In the genomic region with DNA sequence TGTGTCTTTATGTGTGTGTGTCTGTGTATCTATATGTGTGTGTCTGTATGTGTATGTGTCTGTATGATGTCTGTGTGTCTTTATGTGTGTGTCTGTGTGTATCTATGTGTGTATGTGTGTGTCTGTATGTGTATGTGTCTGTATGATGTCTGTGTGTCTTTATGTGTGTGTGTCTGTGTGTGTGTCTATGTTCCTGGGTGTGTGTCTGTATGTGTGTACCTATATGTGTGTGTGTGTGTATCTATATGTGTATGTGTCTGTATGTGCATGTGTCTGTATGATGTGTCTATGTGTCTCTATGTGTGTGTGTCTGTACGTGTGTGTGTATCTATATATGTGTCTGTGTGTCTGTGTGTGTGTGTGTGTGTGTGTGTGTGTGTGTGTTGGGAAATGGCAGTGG, we compare ENCODE assay signal across 1 cellular context.
TF ChIP-seq lines count a peak whose summit lies in the region.

No MANE protein-coding gene starts in this region.

TF ChIP-seq in HepG2, 621 proteins besides CTCF, POLR2A, EP300 and RAD21:
- no peak for TF ChIP-seq RXRB (CRISPR knock-in tag; IDR thresholded peaks at IDR 0.05; ENCODE audit: borderline replicate concordance)
- TF ChIP-seq, protein P1, sequence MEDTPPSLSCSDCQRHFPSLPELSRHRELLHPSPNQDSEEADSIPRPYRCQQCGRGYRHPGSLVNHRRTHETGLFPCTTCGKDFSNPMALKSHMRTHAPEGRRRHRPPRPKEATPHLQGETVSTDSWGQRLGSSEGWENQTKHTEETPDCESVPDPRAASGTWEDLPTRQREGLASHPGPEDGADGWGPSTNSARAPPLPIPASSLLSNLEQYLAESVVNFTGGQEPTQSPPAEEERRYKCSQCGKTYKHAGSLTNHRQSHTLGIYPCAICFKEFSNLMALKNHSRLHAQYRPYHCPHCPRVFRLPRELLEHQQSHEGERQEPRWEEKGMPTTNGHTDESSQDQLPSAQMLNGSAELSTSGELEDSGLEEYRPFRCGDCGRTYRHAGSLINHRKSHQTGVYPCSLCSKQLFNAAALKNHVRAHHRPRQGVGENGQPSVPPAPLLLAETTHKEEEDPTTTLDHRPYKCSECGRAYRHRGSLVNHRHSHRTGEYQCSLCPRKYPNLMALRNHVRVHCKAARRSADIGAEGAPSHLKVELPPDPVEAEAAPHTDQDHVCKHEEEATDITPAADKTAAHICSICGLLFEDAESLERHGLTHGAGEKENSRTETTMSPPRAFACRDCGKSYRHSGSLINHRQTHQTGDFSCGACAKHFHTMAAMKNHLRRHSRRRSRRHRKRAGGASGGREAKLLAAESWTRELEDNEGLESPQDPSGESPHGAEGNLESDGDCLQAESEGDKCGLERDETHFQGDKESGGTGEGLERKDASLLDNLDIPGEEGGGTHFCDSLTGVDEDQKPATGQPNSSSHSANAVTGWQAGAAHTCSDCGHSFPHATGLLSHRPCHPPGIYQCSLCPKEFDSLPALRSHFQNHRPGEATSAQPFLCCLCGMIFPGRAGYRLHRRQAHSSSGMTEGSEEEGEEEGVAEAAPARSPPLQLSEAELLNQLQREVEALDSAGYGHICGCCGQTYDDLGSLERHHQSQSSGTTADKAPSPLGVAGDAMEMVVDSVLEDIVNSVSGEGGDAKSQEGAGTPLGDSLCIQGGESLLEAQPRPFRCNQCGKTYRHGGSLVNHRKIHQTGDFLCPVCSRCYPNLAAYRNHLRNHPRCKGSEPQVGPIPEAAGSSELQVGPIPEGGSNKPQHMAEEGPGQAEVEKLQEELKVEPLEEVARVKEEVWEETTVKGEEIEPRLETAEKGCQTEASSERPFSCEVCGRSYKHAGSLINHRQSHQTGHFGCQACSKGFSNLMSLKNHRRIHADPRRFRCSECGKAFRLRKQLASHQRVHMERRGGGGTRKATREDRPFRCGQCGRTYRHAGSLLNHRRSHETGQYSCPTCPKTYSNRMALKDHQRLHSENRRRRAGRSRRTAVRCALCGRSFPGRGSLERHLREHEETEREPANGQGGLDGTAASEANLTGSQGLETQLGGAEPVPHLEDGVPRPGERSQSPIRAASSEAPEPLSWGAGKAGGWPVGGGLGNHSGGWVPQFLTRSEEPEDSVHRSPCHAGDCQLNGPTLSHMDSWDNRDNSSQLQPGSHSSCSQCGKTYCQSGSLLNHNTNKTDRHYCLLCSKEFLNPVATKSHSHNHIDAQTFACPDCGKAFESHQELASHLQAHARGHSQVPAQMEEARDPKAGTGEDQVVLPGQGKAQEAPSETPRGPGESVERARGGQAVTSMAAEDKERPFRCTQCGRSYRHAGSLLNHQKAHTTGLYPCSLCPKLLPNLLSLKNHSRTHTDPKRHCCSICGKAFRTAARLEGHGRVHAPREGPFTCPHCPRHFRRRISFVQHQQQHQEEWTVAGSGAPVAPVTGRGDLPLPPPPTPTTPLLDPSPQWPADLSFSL (CRISPR knock-in tag; IDR thresholded peaks at IDR 0.05), result peak; percentile 66; the same call in 1 of the 2 replicates
- TF ChIP-seq POLR2G (IDR thresholded peaks at IDR 0.05; ENCODE audit: low read depth, low read length), result no peak
TF ChIP-seq in HepG2: peak in this region for 1.
